27 cellular contexts compared by ENCODE assay signal in the genomic region with DNA sequence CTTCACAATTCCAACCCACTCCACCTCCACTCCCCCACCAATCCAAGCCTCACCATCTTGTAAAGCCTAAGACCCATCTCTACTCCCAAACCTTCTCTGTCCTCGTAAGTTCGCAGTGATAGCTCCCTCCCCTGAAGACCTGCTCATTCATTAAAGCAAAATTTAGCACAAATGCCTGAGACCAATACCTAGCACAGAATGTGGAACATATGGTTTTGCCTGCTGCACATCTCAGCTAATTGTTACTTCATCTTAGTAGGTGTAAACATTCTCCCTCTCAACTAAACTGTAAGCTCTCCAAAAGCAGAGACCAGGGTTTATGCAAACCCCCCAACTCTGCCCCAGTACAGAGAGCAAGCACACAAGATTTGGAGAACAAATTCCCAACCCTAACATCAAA. TPM values are rescaled to one million over a fixed set of nuclear protein-coding genes. Genes with fewer than 3 reads are reported as not detected.
"Had no signal": no experiment of that assay in that cellular context is flagged by ENCODE, and none has a peak within 500 bp of the region (broad histone marks: within the 10 kb centered on the region; RNA-seq: fewer than 3 reads in every experiment).

No MANE protein-coding gene starts in this region.

- ATAC-seq: activated CD8-positive, alpha-beta T cell treated with anti-CD3 and anti-CD28 coated beads for 36 hours; body of pancreas; K562 had no signal

- H3K4me1 ChIP-seq: adrenal gland, body of pancreas, breast epithelium, SJSA1 had no signal

- H3K4me2 ChIP-seq: SK-N-SH had no signal

- H3K9me3 ChIP-seq: adrenal gland, body of pancreas, breast epithelium, Peyer's patch, SJSA1, SK-N-SH had no signal

- H3K27me3 ChIP-seq: adrenal gland, body of pancreas, breast epithelium, Peyer's patch, SJSA1 had no signal

- DNase-seq: activated CD4-positive, alpha-beta T cell treated with anti-CD3 and anti-CD28 coated beads, Interleukin-2, amount 10 ng/mL, durations not matched to agents 24 days and 14 days; activated CD4-positive, alpha-beta T cell treated with anti-CD3 and anti-CD28 coated beads, Interleukin-2, amount 50 U/mL, for 4 hours; activated CD8-positive, alpha-beta T cell treated with anti-CD3 and anti-CD28 coated beads for 36 hours; activated gamma-delta T cell; activated naive CD4-positive, alpha-beta T cell treated with Interleukin-2 at 50 U/mL for 16 hours; activated T-cell treated with anti-CD3 and anti-CD28 coated beads, Interleukin-2, amount 50 U/mL, for 24 hours; adrenal gland; body of pancreas; cerebellar nuclear complex; NCI-H1092 treated with DMSO at 0.1 percent for 48 hours; NCI-H1417; NCI-H146; NCI-H1930; NCI-H2081 treated with DMSO at 0.1 percent for 48 hours; NCI-H510A; NCI-H69; NCI-H82; Peyer's patch; RPMI8226; SHP77 treated with DMSO at 0.1 percent for 48 hours; SK-N-SH had no signal

- H3K36me3 ChIP-seq: adrenal gland, breast epithelium, Peyer's patch, SJSA1 had no signal

- H3K4me3 ChIP-seq: adrenal gland, body of pancreas, breast epithelium, K562, Peyer's patch, SJSA1 had no signal

- H3K9me2 ChIP-seq: SK-N-SH had no signal

- H3K9ac ChIP-seq: SK-N-SH had no signal

- H3K27ac ChIP-seq: adrenal gland, body of pancreas, breast epithelium, Peyer's patch, SJSA1 had no signal

RNA-seq across cellular contexts. Expression of gene DCLK3, which starts 20.5 kb away (rescaled TPM):
- total RNA-seq: activated CD4-positive, alpha-beta T cell treated with anti-CD3 and anti-CD28 coated beads, Interleukin-2, amount 10 ng/mL, durations not matched to agents 24 days and 14 days; activated T-helper 2 cell treated with anti-CD3 and anti-CD28 coated beads, Interferon-gamma antibody, Interleukin-2, Interleukin-4, amounts not matched to agents 10 μg/mL and 5 μg/mL and 100 μg/mL, durations not matched to agents 14 hours and 24 hours and 36 hours; astrocyte; body of pancreas; K562; M059J; Peyer's patch; SJSA1 had no signal
